1 cellular context compared by ENCODE assay signal in the genomic region with DNA sequence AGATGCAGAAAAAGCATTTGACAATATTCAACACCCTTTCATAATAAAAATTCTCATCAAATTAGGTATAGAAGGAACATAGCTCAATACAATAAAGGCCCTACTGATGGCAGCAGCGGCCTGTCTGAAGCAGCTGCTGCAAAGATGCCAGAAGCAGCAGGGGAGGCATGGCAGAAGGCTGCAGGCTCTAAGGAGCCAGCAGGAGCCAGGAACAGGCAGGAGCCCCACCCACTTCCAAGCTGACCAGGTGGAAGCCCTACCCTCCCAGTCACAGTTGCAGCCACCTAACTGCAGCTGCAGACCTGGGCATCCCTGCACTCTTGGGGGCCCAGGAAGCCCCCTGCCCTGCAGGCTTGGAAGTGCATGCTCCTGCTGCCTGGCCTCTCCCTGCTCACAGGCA.
A peak's percentile ranks its signal among the peaks of the same experiment; 100 is the strongest.
TF ChIP-seq lines count a peak whose summit lies in the region.

No MANE protein-coding gene starts in this region.

TF ChIP-seq in H1, 55 proteins besides CTCF, POLR2A, EP300 and RAD21:
- TF ChIP-seq RFX5 (IDR thresholded peaks at IDR 0.05; ENCODE audit: borderline replicate concordance, low read depth, low read length) = no peak
- 0 out of 2 replicates have a peak, but pooled peaks have one; percentile 69 for TF ChIP-seq TCF12 (IDR thresholded peaks at IDR 0.05; ENCODE audit: low read depth, low read length)
- TF ChIP-seq TEAD4 (IDR thresholded peaks at IDR 0.05; ENCODE audit: low read depth, low read length) = peak; percentile 71
- no peak for TF ChIP-seq TBP (IDR thresholded peaks at IDR 0.05; ENCODE audit: low read depth, low read length)
- no peak for TF ChIP-seq SP1 (IDR thresholded peaks at IDR 0.05; ENCODE audit: low read depth, low read length)
- no peak for TF ChIP-seq CTBP2 (IDR thresholded peaks at IDR 0.05; ENCODE audit: borderline replicate concordance, insufficient read depth, insufficient read length, low read length)
- peak; percentile 73 for TF ChIP-seq YY1 (IDR thresholded peaks at IDR 0.05; ENCODE audit: low read depth, low read length)
- TF ChIP-seq CHD1 (IDR thresholded peaks at IDR 0.05; ENCODE audit: low read depth, low read length) = no peak
- 0 out of 4 replicates have a peak, but pooled peaks have one; percentile 17 to 52 for TF ChIP-seq SIN3A (conservative IDR thresholded peaks at IDR 0.05 in 1 of 2, IDR thresholded peaks at IDR 0.05 in 1 of 2; ENCODE audit: low read depth in 1 of 2, low read length in 2 of 2)
